ENCODE assay signal across 8 cellular contexts in the genomic region with DNA sequence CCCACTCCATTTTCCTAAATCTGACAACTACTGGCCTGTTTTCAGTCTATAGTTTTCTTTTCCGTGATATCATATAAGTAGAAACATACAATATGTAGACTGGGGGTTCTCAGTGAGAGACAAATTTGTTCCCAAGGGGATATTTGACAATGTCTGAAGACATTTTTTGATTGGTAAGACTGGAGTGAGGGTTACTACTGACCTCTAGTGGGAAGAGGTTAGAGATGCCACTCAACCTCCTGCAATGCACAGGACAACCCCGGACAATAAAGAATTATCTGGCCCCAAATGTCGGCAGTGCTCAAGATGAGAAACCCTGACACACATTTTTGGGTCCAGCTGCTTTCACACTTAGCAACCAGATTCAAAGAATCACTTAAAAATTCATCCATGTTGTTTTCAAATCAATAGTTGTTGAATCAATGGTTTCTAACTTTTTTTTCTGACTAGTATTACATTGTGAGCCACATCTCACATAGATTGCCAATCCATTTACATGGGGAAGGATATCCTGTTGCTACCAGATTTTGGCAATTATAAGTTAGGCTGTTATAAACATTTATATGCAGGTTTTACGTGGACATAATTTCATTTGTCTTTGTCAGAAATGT.
DNase-seq lines count a peak whose midpoint lies in the region; ATAC-seq, FAIRE-seq and TF ChIP-seq lines count a peak whose summit lies in the region.

No MANE protein-coding gene starts in this region.

- ATAC-seq in pancreas, result peak in 3 of 4 donors; percentile 57 to 77 (median 67)
- ATAC-seq in CD8-positive, alpha-beta T cell, result no peak

- FAIRE-seq in bronchial epithelial cell (lab: Jason Lieb, UNC) (no peak), pancreas (lab: Jason Lieb, UNC) (no peak)

- POLR2A ChIA-PET in CD8-positive, alpha-beta T cell (lab: Charles Lee), result no interaction called here

- H3K4me3 ChIP-seq in HFF-Myc (replicated peaks; ENCODE audit: low read depth, low read length) (no peak overlapping the region), bronchial epithelial cell (ENCODE audit: low read depth, low read length) (no peak overlapping the region), pancreas (no peak overlapping the region)
- no peak overlapping the region for H3K4me3 ChIP-seq in CD8-positive, alpha-beta T cell (ENCODE audit: low read depth, low read length)

- no peaks in the 10 kb centered on the region for H3K27me3 ChIP-seq in bronchial epithelial cell (ENCODE audit: control insufficient read depth, insufficient read depth, low read length)
- no peaks in the 10 kb centered on the region for H3K27me3 ChIP-seq in pancreas
- no peaks in the 10 kb centered on the region for H3K27me3 ChIP-seq in CD8-positive, alpha-beta T cell (ENCODE audit: insufficient read depth, low read length)

- H3K4me3 Mint-ChIP-seq in CD8-positive, alpha-beta T cell, result no peak overlapping the region

- TF ChIP-seq CTCF in HFF-Myc (IDR thresholded peaks at IDR 0.05; ENCODE audit: low read depth, low read length, missing control alignments) (peak; percentile 42), bronchial epithelial cell (IDR thresholded peaks at IDR 0.05; ENCODE audit: insufficient read depth, low read length, severe bottlenecking) (peak; percentile 63), pancreas (IDR thresholded peaks at IDR 0.05) (peak in 1 of 4 donors; percentile 12)
- TF ChIP-seq CTCF in CD8-positive, alpha-beta T cell (IDR thresholded peaks at IDR 0.05), result no peak

- no peaks in the 10 kb centered on the region for H3K9me3 ChIP-seq in pancreas
- no peaks in the 10 kb centered on the region for H3K9me3 ChIP-seq in CD8-positive, alpha-beta T cell (ENCODE audit: low read length)

- H3K27ac ChIP-seq in pancreas, result no peak overlapping the region
- H3K27ac ChIP-seq in CD8-positive, alpha-beta T cell (ENCODE audit: low read depth, low read length), result no peak overlapping the region

- 28 to 32% methylated on average over 4 of the region's 4 CpGs for WGBS in pancreas, 2 donors

- no peaks in the 10 kb centered on the region for H3K36me3 ChIP-seq in bronchial epithelial cell (ENCODE audit: control insufficient read depth, insufficient read depth, low read length)
- no peaks in the 10 kb centered on the region for H3K36me3 ChIP-seq in pancreas
- no peaks in the 10 kb centered on the region for H3K36me3 ChIP-seq in CD8-positive, alpha-beta T cell (ENCODE audit: insufficient read depth, low read length)

- no peak overlapping the region for H3K27ac Mint-ChIP-seq in CD8-positive, alpha-beta T cell

- H3K4me1 ChIP-seq in pancreas, result no peaks in the 10 kb centered on the region
- H3K4me1 ChIP-seq in CD8-positive, alpha-beta T cell (ENCODE audit: insufficient read depth, low read length), result no peaks in the 10 kb centered on the region

- no peaks in the 10 kb centered on the region for H3K4me1 Mint-ChIP-seq in CD8-positive, alpha-beta T cell (ENCODE audit: low read depth)

- DNase-seq in GM04504 (ENCODE audit: low read depth) (peak; percentile 1), HFF-Myc (ENCODE audit: extremely low read depth, low read depth) (no peak), NCI-H2107 treated with DMSO at 0.1 percent for 48 hours (lab: John Stamatoyannopoulos, UW; ENCODE audit: unreplicated experiment) (peak; percentile 56), bronchial epithelial cell (ENCODE audit: low read depth) (peak; percentile 54), pancreas (no peak)
- DNase-seq in activated CD4-positive, alpha-beta T cell treated with anti-CD3 and anti-CD28 coated beads for 1 hour, result no peak
- no peak for DNase-seq in activated naive CD4-positive, alpha-beta T cell treated with Interleukin-2 at 50 U/mL for 16 hours
- DNase-seq in CD8-positive, alpha-beta T cell, result no peak

- intact Hi-C loops in pancreas (cut with DNase I), result no loop called here
- intact Hi-C loops in CD8-positive, alpha-beta T cell (cut with DNase I, micrococcal nuclease), result no loop called here

- H3K36me3 Mint-ChIP-seq in CD8-positive, alpha-beta T cell, result no peaks in the 10 kb centered on the region

- H3K9me3 Mint-ChIP-seq in CD8-positive, alpha-beta T cell, result peaks cover 13% of the 10 kb centered on the region

- H3K27me3 Mint-ChIP-seq in CD8-positive, alpha-beta T cell (ENCODE audit: low read depth), result no peaks in the 10 kb centered on the region

- CTCF ChIA-PET in CD8-positive, alpha-beta T cell (lab: Charles Lee), result no interaction called here

Comparison
In these comparisons a context has a peak if more than half of its experiments do, and no peak if none do; other contexts are left out.
1. DNase-seq: peak in GM04504 (single experiment), NCI-H2107 treated with DMSO at 0.1 percent for 48 hours (single experiment) and bronchial epithelial cell (single experiment); none in HFF-Myc (single experiment), pancreas (0 of 6), activated CD4-positive, alpha-beta T cell treated with anti-CD3 and anti-CD28 coated beads for 1 hour (single experiment), activated naive CD4-positive, alpha-beta T cell treated with Interleukin-2 at 50 U/mL for 16 hours (single experiment) and CD8-positive, alpha-beta T cell (0 of 7).